Comparison of ENCODE assay signal across 1 cellular context in genomic region chrX:94400488-94400887, GRCh38.
TF ChIP-seq lines count a peak whose summit lies in the region.

No MANE protein-coding gene starts in this region.

TF ChIP-seq in H1, 55 proteins besides CTCF, POLR2A, EP300 and RAD21 (continued from another document):
- no peak for TF ChIP-seq CHD7 (IDR thresholded peaks at IDR 0.05; ENCODE audit: insufficient replicate concordance, low read length)
